14 cellular contexts compared by ENCODE assay signal in genomic region chr9:78972303-78973002, GRCh38.
DNase-seq lines count a peak whose midpoint lies in the region; ATAC-seq, FAIRE-seq and TF ChIP-seq lines count a peak whose summit lies in the region.
"Had no signal": no experiment of that assay in that cellular context is flagged by ENCODE, and none has a peak within 500 bp of the region (broad histone marks: within the 10 kb centered on the region; RNA-seq: fewer than 3 reads in every experiment).

No MANE protein-coding gene starts in this region.

- peaks cover 0 to 8% of the 10 kb centered on the region in 2 donors for H3K4me1 Mint-ChIP-seq in stimulated activated naive B cell treated with anti-CD40 and anti-IgM and Interleukin-4, amounts not matched to agents 10 μg/mL and 1 μg/mL and 100 μg/mL, for 72 hours
- H3K4me1 Mint-ChIP-seq: immature natural killer cell had no signal

- H3K27ac ChIP-seq in HepG2 (ENCODE audit: extremely low read length, insufficient read depth, low read length): no peak overlapping the region
- no peak overlapping the region for H3K27ac ChIP-seq in right lobe of liver
- no peak overlapping the region for H3K27ac ChIP-seq in Peyer's patch
- H3K27ac ChIP-seq: upper lobe of left lung had no signal

- no peak for TF ChIP-seq RAD21 in HepG2 (CRISPR knock-in tag; IDR thresholded peaks at IDR 0.05)

- DNase-seq in HepG2 (ENCODE audit: low spot score) (no peak), right lobe of liver (no peak), NCI-H1436 treated with DMSO at 0.1 percent for 48 hours (lab: John Stamatoyannopoulos, UW) (peak; percentile 100), NCI-H69 (lab: John Stamatoyannopoulos, UW) (peak; percentile 98), left colon (no peak), Peyer's patch (no peak)
- no peak for DNase-seq in stimulated activated naive B cell treated with anti-CD40 and anti-IgM and Interleukin-4, amounts not matched to agents 10 μg/mL and 1 μg/mL and 100 μg/mL, for 72 hours
- DNase-seq: 8988T; activated CD4-positive, alpha-beta T cell treated with anti-CD3 and anti-CD28 coated beads, Interleukin-2, amount 50 U/mL, for 48 hours; CD8-positive, alpha-beta T cell; immature natural killer cell; upper lobe of left lung had no signal

- TF ChIP-seq EP300 in HepG2 (IDR thresholded peaks at IDR 0.05; ENCODE audit: low read depth in 2 of 2, low read length in 2 of 2) (no peak), HepG2 (CRISPR knock-in tag; IDR thresholded peaks at IDR 0.05; ENCODE audit: borderline replicate concordance) (no peak)

- 4% methylated on average over 1 of the region's 1 CpG for WGBS in HepG2 (ENCODE audit: low lambda C conversion rate)
- 13% methylated on average over 1 of the region's 1 CpG for WGBS in right lobe of liver (ENCODE audit: insufficient coverage, low coverage, low lambda C conversion rate, missing lambda C conversion rate)

- FAIRE-seq in HepG2 (lab: Jason Lieb, UNC): no peak

- CTCF ChIA-PET in HepG2 (lab: Yijun Ruan, JAX; ENCODE audit: low intra/inter-chr PET ratio, low total read pairs): no interaction called here

- H3K27ac Mint-ChIP-seq in stimulated activated naive B cell treated with anti-CD40 and anti-IgM and Interleukin-4, amounts not matched to agents 10 μg/mL and 1 μg/mL and 100 μg/mL, for 72 hours: no peak overlapping the region
- H3K27ac Mint-ChIP-seq: activated T-helper 2 cell treated with anti-CD3 and anti-CD28 coated beads, Interferon-gamma antibody, Interleukin-2, Interleukin-4, amounts not matched to agents 10 μg/mL and 5 μg/mL and 100 μg/mL, durations not matched to agents 14 hours and 24 hours and 36 hours; CD8-positive, alpha-beta T cell; immature natural killer cell had no signal

- H4K20me1 ChIP-seq in HepG2 (ENCODE audit: insufficient read depth, low read length): no peaks in the 10 kb centered on the region

- ATAC-seq in HepG2 (no peak), right lobe of liver (no peak), left colon (no peak), GM18519 (IDR thresholded peaks at IDR 0.05; ENCODE audit: low FRiP score, unreplicated experiment) (no peak)
- ATAC-seq in stimulated activated naive B cell treated with anti-CD40 and anti-IgM and Interleukin-4, amounts not matched to agents 10 μg/mL and 1 μg/mL and 100 μg/mL, for 72 hours (replicated peaks): peak; percentile 83 to 87
- ATAC-seq: CD8-positive, alpha-beta T cell had no signal

- TF ChIP-seq CTCF in HepG2 (CRISPR knock-in tag; IDR thresholded peaks at IDR 0.05) (no peak), right lobe of liver (IDR thresholded peaks at IDR 0.05) (no peak), Peyer's patch (IDR thresholded peaks at IDR 0.05) (no peak)

- POLR2A ChIA-PET in HepG2 (lab: Yijun Ruan, JAX): no interaction called here

- BruUV-seq in HepG2 (replicated peaks; lab: Mats Ljungman, UMichigan): no TSS peak

- H3K27me3 ChIP-seq in HepG2 (ENCODE audit: control insufficient read depth in 1 of 2, insufficient read depth in 2 of 2, low read length in 2 of 2) (no peaks in the 10 kb centered on the region), right lobe of liver (no peaks in the 10 kb centered on the region), Peyer's patch (no peaks in the 10 kb centered on the region)
- H3K27me3 ChIP-seq: upper lobe of left lung had no signal

- H3K36me3 ChIP-seq in HepG2 (replicated peaks in 1 of 2; ENCODE audit: control insufficient read depth in 1 of 2, insufficient read depth in 2 of 2, low read length in 2 of 2) (no peaks in the 10 kb centered on the region), right lobe of liver (no peaks in the 10 kb centered on the region), Peyer's patch (no peaks in the 10 kb centered on the region)
- H3K36me3 ChIP-seq: upper lobe of left lung had no signal

- no peak overlapping the region for H2AFZ ChIP-seq in HepG2 (ENCODE audit: low read length)

- no peak overlapping the region for H3K9ac ChIP-seq in HepG2 (ENCODE audit: insufficient read depth, low read depth, low read length)

- TF ChIP-seq POLR2A in HepG2 (IDR thresholded peaks at IDR 0.05; ENCODE audit: insufficient read depth in 1 of 2, low read depth in 2 of 2, low read length in 2 of 2): no peak
- no peak for TF ChIP-seq POLR2A in right lobe of liver (IDR thresholded peaks at IDR 0.05)
- no peak for TF ChIP-seq POLR2A in Peyer's patch (IDR thresholded peaks at IDR 0.05)

- H3K4me1 ChIP-seq in HepG2 (ENCODE audit: insufficient read depth, low read length) (no peaks in the 10 kb centered on the region), right lobe of liver (no peaks in the 10 kb centered on the region), Peyer's patch (no peaks in the 10 kb centered on the region)
- H3K4me1 ChIP-seq: upper lobe of left lung had no signal

- peaks cover 0 to 4% of the 10 kb centered on the region in 2 donors for H3K9me3 Mint-ChIP-seq in stimulated activated naive B cell treated with anti-CD40 and anti-IgM and Interleukin-4, amounts not matched to agents 10 μg/mL and 1 μg/mL and 100 μg/mL, for 72 hours
- H3K9me3 Mint-ChIP-seq: activated T-helper 2 cell treated with anti-CD3 and anti-CD28 coated beads, Interferon-gamma antibody, Interleukin-2, Interleukin-4, amounts not matched to agents 10 μg/mL and 5 μg/mL and 100 μg/mL, durations not matched to agents 14 hours and 24 hours and 36 hours; CD8-positive, alpha-beta T cell had no signal

- H3K4me3 ChIP-seq in HepG2 (replicated peaks in 1 of 3; ENCODE audit: insufficient read depth in 1 of 3, low read depth in 2 of 3, low read length in 3 of 3) (no peak overlapping the region), right lobe of liver (no peak overlapping the region), Peyer's patch (no peak overlapping the region)
- H3K4me3 ChIP-seq: upper lobe of left lung had no signal

- no peaks in the 10 kb centered on the region for H3K36me3 Mint-ChIP-seq in stimulated activated naive B cell treated with anti-CD40 and anti-IgM and Interleukin-4, amounts not matched to agents 10 μg/mL and 1 μg/mL and 100 μg/mL, for 72 hours
- H3K36me3 Mint-ChIP-seq: CD8-positive, alpha-beta T cell; immature natural killer cell had no signal

- no peak overlapping the region for H3K4me3 Mint-ChIP-seq in stimulated activated naive B cell treated with anti-CD40 and anti-IgM and Interleukin-4, amounts not matched to agents 10 μg/mL and 1 μg/mL and 100 μg/mL, for 72 hours
- H3K4me3 Mint-ChIP-seq: CD8-positive, alpha-beta T cell; immature natural killer cell had no signal

- H3K4me2 ChIP-seq in HepG2 (ENCODE audit: low read depth, low read length): no peak overlapping the region

- in situ Hi-C loops in HepG2 (cut with HindIII; ENCODE audit: extremely low pct_ligation_motif_present, low pct_unique_long_range_greater_than_20kb): no loop called here

- H3K9me3 ChIP-seq in HepG2 (ENCODE audit: low read length) (peaks cover 16% of the 10 kb centered on the region), right lobe of liver (no peaks in the 10 kb centered on the region), Peyer's patch (no peaks in the 10 kb centered on the region)
- H3K9me3 ChIP-seq: upper lobe of left lung had no signal

- intact Hi-C loops in HepG2 (cut with micrococcal nuclease; ENCODE audit: unreplicated experiment) (no loop called here), right lobe of liver (cut with DNase I) (no loop called here), left colon (cut with DNase I, micrococcal nuclease) (no loop called here)

- no peaks in the 10 kb centered on the region for H3K79me2 ChIP-seq in HepG2 (ENCODE audit: insufficient read depth, low read length)

- peaks cover 8 to 13% of the 10 kb centered on the region in 2 donors for H3K27me3 Mint-ChIP-seq in stimulated activated naive B cell treated with anti-CD40 and anti-IgM and Interleukin-4, amounts not matched to agents 10 μg/mL and 1 μg/mL and 100 μg/mL, for 72 hours

TF ChIP-seq in HepG2, 621 proteins besides CTCF, POLR2A, EP300 and RAD21:
- TF ChIP-seq CEBPB (IDR thresholded peaks at IDR 0.05; ENCODE audit: borderline replicate concordance, low read depth, low read length) (peak; percentile 39; the same call in 1 of the 2 replicates), THAP7 (CRISPR knock-in tag; IDR thresholded peaks at IDR 0.05) (no peak)

Comparison
In these comparisons a context has a peak if more than half of its experiments do, and no peak if none do; other contexts are left out.
1. ATAC-seq: peak in stimulated activated naive B cell treated with anti-CD40 and anti-IgM and Interleukin-4, amounts not matched to agents 10 μg/mL and 1 μg/mL and 100 μg/mL, for 72 hours (2 of 2); none in HepG2 (single experiment), right lobe of liver (0 of 4), left colon (single experiment) and GM18519 (single experiment).
2. DNase-seq: peak in NCI-H1436 treated with DMSO at 0.1 percent for 48 hours (single experiment) and NCI-H69 (single experiment); none in HepG2 (single experiment), right lobe of liver (0 of 3), stimulated activated naive B cell treated with anti-CD40 and anti-IgM and Interleukin-4, amounts not matched to agents 10 μg/mL and 1 μg/mL and 100 μg/mL, for 72 hours (single experiment), left colon (0 of 2) and Peyer's patch (0 of 3).